Comparison of ENCODE assay signal across 8 cellular contexts in the genomic region with DNA sequence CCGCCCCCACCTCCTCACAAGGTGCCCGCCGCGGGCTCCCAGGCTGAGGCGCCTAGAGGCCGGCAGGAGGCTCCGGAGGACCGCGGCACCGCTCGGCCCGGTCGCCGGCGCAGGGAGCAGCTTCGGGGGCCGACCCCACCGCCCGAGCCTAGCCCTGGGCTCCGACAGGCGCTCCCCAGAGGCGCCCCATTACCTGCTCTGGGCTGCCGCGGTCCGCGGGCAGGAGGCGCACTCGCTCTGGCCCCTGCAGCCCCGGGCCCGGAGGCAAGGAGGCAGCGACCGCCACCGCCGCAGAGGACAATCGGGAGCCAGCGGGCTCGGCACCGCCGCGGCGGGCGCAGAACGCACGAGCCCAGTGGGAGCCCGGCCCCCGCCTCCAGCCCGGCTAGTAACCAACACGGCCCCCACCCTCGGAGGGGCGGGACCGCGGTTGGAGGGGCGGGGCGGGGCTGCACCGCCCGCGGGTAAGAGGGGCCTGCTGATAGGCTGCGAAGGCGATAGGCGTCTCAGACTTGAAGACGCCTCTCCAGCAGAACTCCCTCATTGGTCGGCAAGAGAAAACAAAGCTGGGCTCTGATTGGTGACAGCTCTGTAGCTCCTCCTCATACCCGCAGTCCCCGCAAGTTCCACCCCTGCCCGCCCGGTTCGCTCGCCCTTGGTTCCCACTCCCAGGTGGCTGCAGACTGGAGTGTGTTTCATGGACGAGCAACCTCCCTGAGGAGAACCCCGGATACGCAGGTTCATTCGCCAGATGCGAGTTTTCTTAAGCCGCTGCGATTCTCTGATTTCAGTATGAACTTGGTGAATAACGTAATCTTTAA. TPM values are rescaled to one million over a fixed set of nuclear protein-coding genes. Genes with fewer than 3 reads are reported as not detected.
DNase-seq lines count a peak whose midpoint lies in the region; ATAC-seq and TF ChIP-seq lines count a peak whose summit lies in the region.

A gene (minus strand): TSS at position 397 of the 821 bp plus-strand sequence. CDS start 64,460 bp downstream, outside the sequence.

- H2AFZ ChIP-seq in SU-DHL-6 (ENCODE audit: low read depth, low read length, severe bottlenecking) (peak within 1 kb of the TSS; percentile 91), osteoblast (ENCODE audit: low read length) (peak within 1 kb of the TSS; percentile 95)

- no peaks in the 10 kb centered on the region for H3K36me3 ChIP-seq in SU-DHL-6 (ENCODE audit: low read length)
- H3K36me3 ChIP-seq in osteoblast (ENCODE audit: insufficient read depth, low read length) = no peaks in the 10 kb centered on the region
- no peaks in the 10 kb centered on the region for H3K36me3 ChIP-seq in thoracic aorta

- no peak within 1 kb of the TSS for H3K27ac ChIP-seq in SU-DHL-6 (ENCODE audit: low read depth, low read length)
- no peak within 1 kb of the TSS for H3K27ac ChIP-seq in osteoblast (ENCODE audit: low read depth, low read length)
- peak within 1 kb of the TSS; percentile 85 to 94 for H3K27ac ChIP-seq in thoracic aorta

- no peaks in the 10 kb centered on the region for H3F3A ChIP-seq in SU-DHL-6 (ENCODE audit: insufficient read depth)

- H3K79me2 ChIP-seq in SU-DHL-6 (ENCODE audit: insufficient read depth, low read length) (no peaks in the 10 kb centered on the region), osteoblast (ENCODE audit: insufficient read depth, low read length) (no peaks in the 10 kb centered on the region)

- H3K27me3 ChIP-seq in SU-DHL-6 (ENCODE audit: low read length) (no peaks in the 10 kb centered on the region), osteoblast (ENCODE audit: insufficient read depth, low read length) (peaks cover 56% of the 10 kb centered on the region), thoracic aorta (replicated peaks; ENCODE audit: insufficient read depth) (no peaks in the 10 kb centered on the region)

- DNase-seq in GM12865 (ENCODE audit: low read depth) (peak; percentile 97), NCI-H1417 (lab: John Stamatoyannopoulos, UW) (peak; percentile 90 to 97 (median 93)), Right ventricle myocardium inferior (ENCODE audit: missing footprints) (peak; percentile 98), osteoblast (ENCODE audit: insufficient read length, low spot score, missing footprints) (peak; percentile 98), thoracic aorta (ENCODE audit: low spot score) (peak; percentile 85)
- DNase-seq in activated naive CD8-positive, alpha-beta T cell treated with anti-CD3 and anti-CD28 coated beads, Interleukin-2, amount 50 U/mL, for 16 hours (ENCODE audit: low read depth, low spot score) = peak; percentile 95

- H4K20me1 ChIP-seq in SU-DHL-6 (ENCODE audit: low read depth, low read length) = no peaks in the 10 kb centered on the region
- H4K20me1 ChIP-seq in osteoblast (ENCODE audit: insufficient read depth, low read length) = no peaks in the 10 kb centered on the region

- TF ChIP-seq CTCF in GM12865 (IDR thresholded peaks at IDR 0.05; ENCODE audit: insufficient read depth, low read depth, low read length, missing control alignments) = peak; percentile 13
- TF ChIP-seq CTCF in SU-DHL-6 (IDR thresholded peaks at IDR 0.05; ENCODE audit: insufficient read depth, low read length, poor library complexity, severe bottlenecking) = peak; percentile 21
- peak; percentile 6 for TF ChIP-seq CTCF in osteoblast (IDR thresholded peaks at IDR 0.05; ENCODE audit: extremely low read depth, low read depth, low read length)
- TF ChIP-seq CTCF in thoracic aorta (IDR thresholded peaks at IDR 0.05) = peak; percentile 51

- peak within 1 kb of the TSS; percentile 55 for H3K4me3 ChIP-seq in GM12865 (ENCODE audit: low read depth, low read length)
- peak within 1 kb of the TSS; percentile 83 for H3K4me3 ChIP-seq in SU-DHL-6 (ENCODE audit: insufficient read depth, low read length, poor library complexity, severe bottlenecking)
- peak within 1 kb of the TSS; percentile 83 for H3K4me3 ChIP-seq in osteoblast (ENCODE audit: insufficient read depth, low read length)
- H3K4me3 ChIP-seq in thoracic aorta = peak within 1 kb of the TSS; percentile 95

- H3K9me3 ChIP-seq in SU-DHL-6 (ENCODE audit: insufficient read depth, low read length) (no peaks in the 10 kb centered on the region), osteoblast (ENCODE audit: low read depth, low read length) (no peaks in the 10 kb centered on the region), thoracic aorta (no peaks in the 10 kb centered on the region)

- ATAC-seq in HG02798 (IDR thresholded peaks at IDR 0.05; ENCODE audit: poor library complexity, unreplicated experiment) (peak; percentile 100), Right ventricle myocardium inferior (peak; percentile 98), thoracic aorta (ENCODE audit: insufficient number of reproducible peaks, low FRiP score, low read depth) (peak; percentile 100)

- no peaks in the 10 kb centered on the region for H3K9me2 ChIP-seq in SU-DHL-6 (replicated peaks; ENCODE audit: insufficient read depth, low read length)

- H3K9ac ChIP-seq in SU-DHL-6 (ENCODE audit: low read length) = peak within 1 kb of the TSS; percentile 54

- intact Hi-C loops in Right ventricle myocardium inferior (cut with DNase I) = loop anchor here (1.0 to 5.0 kb wide), 2 partner anchors 51 to 79 kb away; no protein-coding TSS in a partner anchor

- H3K4me1 ChIP-seq in osteoblast (ENCODE audit: insufficient read depth, low read length) = no peaks in the 10 kb centered on the region
- H3K4me1 ChIP-seq in thoracic aorta (ENCODE audit: control insufficient read depth in 1 of 2, low read depth in 2 of 2) = peaks cover 5 to 51% of the 10 kb centered on the region in 2 donors

- H3K4me2 ChIP-seq in SU-DHL-6 (ENCODE audit: low read depth, low read length, poor library complexity, severe bottlenecking) (peak within 1 kb of the TSS; percentile 91), osteoblast (ENCODE audit: insufficient read depth, low read length) (peak within 1 kb of the TSS; percentile 97)

RNA-seq across cellular contexts. Expression of the gene that starts here (rescaled TPM):
- total RNA-seq in Right ventricle myocardium inferior (13.1 TPM), osteoblast (1.5 and 2.2 TPM in 2 replicates), thoracic aorta (10 to 100 TPM; 28.2 to 48.5 TPM)

Comparison
In these comparisons a context has a peak if more than half of its experiments do, and no peak if none do; other contexts are left out.
1. H3K27ac ChIP-seq: peak in thoracic aorta (2 of 2); none in SU-DHL-6 (single experiment) and osteoblast (single experiment).
2. Peak in every context shown above with its lines, with median percentiles within 50 percentile points of each other: DNase-seq, H3K4me3 ChIP-seq, CTCF ChIP-seq and ATAC-seq.